ENCODE assay signal across 3 cellular contexts in the genomic region with DNA sequence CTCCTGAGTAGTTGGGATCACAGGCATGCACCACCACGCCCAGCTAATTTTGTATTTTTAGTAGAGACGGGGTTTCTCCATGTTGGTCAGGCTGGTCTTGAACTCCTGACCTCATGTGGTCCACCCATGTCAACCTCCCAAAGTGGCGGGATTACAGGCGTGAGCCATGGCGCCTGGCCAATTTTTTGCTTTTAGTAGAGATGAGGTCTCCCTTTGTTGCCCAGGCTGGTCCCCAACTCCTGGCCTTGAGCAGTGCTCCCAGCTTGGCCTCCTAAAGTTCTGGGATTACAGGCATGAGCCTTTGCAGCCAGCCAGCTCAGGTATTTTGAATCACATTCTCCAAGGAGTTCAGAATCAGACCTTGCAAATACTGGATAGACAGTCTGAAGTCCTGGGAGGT. TPM values are rescaled to one million over a fixed set of nuclear protein-coding genes. Genes with fewer than 3 reads are reported as not detected.
"Had no signal": no experiment of that assay in that cellular context is flagged by ENCODE, and none has a peak within 500 bp of the region (broad histone marks: within the 10 kb centered on the region; RNA-seq: fewer than 3 reads in every experiment).

No MANE protein-coding gene starts in this region.

RNA-seq across cellular contexts. Expression of a gene that starts 13.9 kb away (rescaled TPM):
- total RNA-seq: glomerular endothelial cell; naive thymus-derived CD4-positive, alpha-beta T cell had no signal

RNA-seq across cellular contexts. Expression of a gene that starts 19.9 kb away (rescaled TPM):
- polyA plus RNA-seq: keratinocyte had no signal
